In the genomic region with DNA sequence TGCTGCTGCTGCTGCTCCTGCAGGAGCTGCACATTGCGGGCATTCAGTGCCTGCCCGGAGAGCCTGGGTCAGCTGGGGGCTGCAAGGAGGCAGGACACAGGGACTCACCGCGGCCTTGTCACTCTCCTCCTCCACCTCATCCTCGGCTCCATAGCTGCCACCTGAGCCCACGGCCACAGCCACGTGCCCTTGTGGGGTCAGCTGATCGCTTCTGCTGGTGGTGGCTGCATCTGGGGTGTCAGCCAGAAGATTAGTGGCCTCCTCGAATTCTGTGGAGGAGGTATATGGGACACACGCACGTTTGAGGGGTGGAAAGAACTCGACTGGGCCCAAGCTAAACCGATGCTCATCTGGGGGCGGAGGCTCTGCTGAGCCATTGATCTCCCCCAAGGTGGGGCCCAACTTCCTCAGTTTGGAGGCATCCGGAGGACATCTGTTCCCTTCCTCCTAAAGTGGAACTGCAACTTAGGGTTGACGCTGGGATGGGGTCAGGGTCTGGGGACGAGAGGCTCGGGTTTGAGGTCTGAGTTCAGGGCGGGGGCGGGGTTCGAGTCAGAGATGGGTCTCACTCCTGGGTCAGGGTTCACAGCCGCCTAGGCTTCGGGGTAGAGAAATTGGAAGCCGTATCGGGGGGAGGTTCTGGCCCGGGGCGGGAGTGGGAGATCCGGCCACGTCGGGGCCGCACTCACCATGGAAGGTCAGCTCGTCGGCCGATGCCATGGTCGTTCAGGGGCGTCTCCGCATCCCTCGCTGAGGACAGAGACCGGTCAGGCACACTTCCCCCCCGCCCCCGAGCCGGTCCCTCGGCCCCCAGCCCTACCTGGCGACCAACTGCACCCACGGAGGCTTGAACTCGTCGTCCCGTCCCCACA, we compare ENCODE assay signal across 8 cellular contexts. TPM values are rescaled to one million over a fixed set of nuclear protein-coding genes. Genes with fewer than 3 reads are reported as not detected.
DNase-seq lines count a peak whose midpoint lies in the region; ATAC-seq and TF ChIP-seq lines count a peak whose summit lies in the region.

No MANE protein-coding gene starts in this region.

- H3K27me3 Mint-ChIP-seq in naive thymus-derived CD4-positive, alpha-beta T cell = no peaks in the 10 kb centered on the region

- H4K20me1 ChIP-seq in PC-3 (ENCODE audit: low read length) = peaks cover 8% of the 10 kb centered on the region; the same call in 1 of the 2 replicates

- peak overlapping the region; percentile 69 for H2AFZ ChIP-seq in PC-3 (ENCODE audit: low read length)

- no peak for TF ChIP-seq CTCF in PC-3 (conservative IDR thresholded peaks at IDR 0.05; ENCODE audit: low read depth, low read length)
- no peak for TF ChIP-seq CTCF in GM13976 (IDR thresholded peaks at IDR 0.05; ENCODE audit: borderline replicate concordance, control extremely low read depth, extremely low read depth, insufficient read depth, missing control alignments)

- H3K4me1 Mint-ChIP-seq in naive thymus-derived CD4-positive, alpha-beta T cell = peaks cover 12 to 33% (median 26%) of the 10 kb centered on the region in 7 donors

- POLR2A ChIA-PET in PC-3 (lab: Charles Lee; ENCODE audit: unreplicated experiment) = no interaction called here
- POLR2A ChIA-PET in naive thymus-derived CD4-positive, alpha-beta T cell (lab: Charles Lee) = interaction anchor here (1.9 kb wide), 1 partner anchor 33 kb away, joined by 9 read pairs; a partner anchor contains a TSS

- H3K9me3 Mint-ChIP-seq in naive thymus-derived CD4-positive, alpha-beta T cell = no peaks in the 10 kb centered on the region

- H3K27me3 ChIP-seq in PC-3 (ENCODE audit: low read length) = no peaks in the 10 kb centered on the region
- no peaks in the 10 kb centered on the region for H3K27me3 ChIP-seq in effector memory CD4-positive, alpha-beta T cell (replicated peaks; ENCODE audit: control insufficient read depth, insufficient read depth, low read length, poor library complexity, severe bottlenecking)
- no peaks in the 10 kb centered on the region for H3K27me3 ChIP-seq in naive thymus-derived CD4-positive, alpha-beta T cell (ENCODE audit: control insufficient read depth in 2 of 2, insufficient read depth in 2 of 2, low read length in 2 of 2)

- ATAC-seq in Right ventricle myocardium inferior = peak; percentile 2
- ATAC-seq in left ventricle myocardium superior = no peak
- peak; percentile 20; the same call in 1 of the 2 replicates for ATAC-seq in PC-3
- ATAC-seq in naive thymus-derived CD4-positive, alpha-beta T cell = peak; percentile 2
- ATAC-seq in GM19324 (IDR thresholded peaks at IDR 0.05; ENCODE audit: low FRiP score, unreplicated experiment) = no peak
- no peak for ATAC-seq in HG03378 (IDR thresholded peaks at IDR 0.05; ENCODE audit: unreplicated experiment)

- peaks cover 0 to 5% (median 0%) of the 10 kb centered on the region in 5 donors for H3K36me3 Mint-ChIP-seq in naive thymus-derived CD4-positive, alpha-beta T cell

- intact Hi-C loops in Right ventricle myocardium inferior (cut with DNase I) (loop anchor here (2.0 kb wide), 1 partner anchor 57 kb away; a partner anchor contains a TSS), left ventricle myocardium superior (cut with micrococcal nuclease) (no loop called here), PC-3 (cut with micrococcal nuclease) (no loop called here)
- intact Hi-C loops in naive thymus-derived CD4-positive, alpha-beta T cell (cut with micrococcal nuclease) = loop anchor here (1.0 to 5.0 kb wide), 8 partner anchors 15 to 418 kb away; a partner anchor contains a TSS

- H3K9ac ChIP-seq in PC-3 (ENCODE audit: low read length) = peak overlapping the region; percentile 89

- H3K36me3 ChIP-seq in PC-3 (ENCODE audit: low read depth, low read length) = peaks cover 28% of the 10 kb centered on the region; the same call in 1 of the 2 replicates
- H3K36me3 ChIP-seq in effector memory CD4-positive, alpha-beta T cell (ENCODE audit: control insufficient read depth, insufficient read depth, low read length) = peaks cover 19% of the 10 kb centered on the region
- peaks cover 0 to 30% (median 0%) of the 10 kb centered on the region in 3 experiments for H3K36me3 ChIP-seq in naive thymus-derived CD4-positive, alpha-beta T cell (ENCODE audit: control insufficient read depth in 2 of 3, insufficient read depth in 3 of 3, low read length in 3 of 3)

- in situ Hi-C loops in GM13976 (cut with MboI; ENCODE audit: low sequenced_read_pairs, unreplicated experiment) = no loop called here

- H3K9me2 ChIP-seq in PC-3 (replicated peaks; ENCODE audit: low read length) = no peaks in the 10 kb centered on the region

- no peaks in the 10 kb centered on the region for H3F3A ChIP-seq in PC-3 (ENCODE audit: low read length, unreplicated experiment)

- TSS peak; percentile 66 for BruUV-seq in PC-3 (replicated peaks; lab: Mats Ljungman, UMichigan)

- peaks cover 16% of the 10 kb centered on the region for H3K4me1 ChIP-seq in PC-3 (ENCODE audit: insufficient read depth, low read length)
- H3K4me1 ChIP-seq in effector memory CD4-positive, alpha-beta T cell (ENCODE audit: control insufficient read depth, insufficient read depth, low read length, poor library complexity, severe bottlenecking) = peaks cover 15% of the 10 kb centered on the region
- peaks cover 14 to 16% of the 10 kb centered on the region in 2 donors for H3K4me1 ChIP-seq in naive thymus-derived CD4-positive, alpha-beta T cell (ENCODE audit: control insufficient read depth in 2 of 2, insufficient read depth in 2 of 2, low read length in 2 of 2)

- peak overlapping the region; percentile 91 for H3K4me2 ChIP-seq in PC-3 (ENCODE audit: low read length)

- peak overlapping the region; percentile 66 to 93 (median 90) for H3K27ac Mint-ChIP-seq in naive thymus-derived CD4-positive, alpha-beta T cell

- H3K27ac ChIP-seq in PC-3 (ENCODE audit: low read length) = peak overlapping the region; percentile 15
- H3K27ac ChIP-seq in effector memory CD4-positive, alpha-beta T cell (ENCODE audit: insufficient read depth, low read length, poor library complexity, severe bottlenecking) = peak overlapping the region; percentile 75
- peak overlapping the region; percentile 77 for H3K27ac ChIP-seq in naive thymus-derived CD4-positive, alpha-beta T cell (ENCODE audit: low read depth, low read length)

- DNase-seq in Right ventricle myocardium inferior (ENCODE audit: missing footprints) (no peak), left ventricle myocardium superior (no peak), PC-3 (no peak), GM13976 (ENCODE audit: low spot score) (no peak)
- DNase-seq in effector memory CD4-positive, alpha-beta T cell = no peak
- peak in 3 of 9 donors; percentile 7 to 11 (median 10) for DNase-seq in naive thymus-derived CD4-positive, alpha-beta T cell

- H3K9me3 ChIP-seq in PC-3 (ENCODE audit: low read length) = no peaks in the 10 kb centered on the region
- no peaks in the 10 kb centered on the region for H3K9me3 ChIP-seq in effector memory CD4-positive, alpha-beta T cell (ENCODE audit: control insufficient read depth, low read length)
- no peaks in the 10 kb centered on the region for H3K9me3 ChIP-seq in naive thymus-derived CD4-positive, alpha-beta T cell (ENCODE audit: control insufficient read depth in 2 of 3, low read length in 3 of 3)

- peak overlapping the region; percentile 82 for H3K4me3 ChIP-seq in PC-3 (ENCODE audit: low read length)
- peak overlapping the region; percentile 69 for H3K4me3 ChIP-seq in effector memory CD4-positive, alpha-beta T cell (ENCODE audit: insufficient read depth, low read depth, low read length, poor library complexity, severe bottlenecking)
- H3K4me3 ChIP-seq in naive thymus-derived CD4-positive, alpha-beta T cell (ENCODE audit: low read length) = peak overlapping the region; percentile 89

- H3K79me2 ChIP-seq in PC-3 (ENCODE audit: low read length) = peaks cover 53% of the 10 kb centered on the region

- CTCF ChIA-PET in PC-3 (lab: Charles Lee) = no interaction called here
- CTCF ChIA-PET in naive thymus-derived CD4-positive, alpha-beta T cell (lab: Charles Lee) = interaction anchor here (0.6 to 1.3 kb wide), 3 partner anchors 46 to 420 kb away, joined by 3 to 5 read pairs (median 3); no protein-coding TSS in a partner anchor

- peak overlapping the region; percentile 84 to 96 (median 92) for H3K4me3 Mint-ChIP-seq in naive thymus-derived CD4-positive, alpha-beta T cell

RNA-seq across cellular contexts. Expression of a gene that starts 0.5 kb away (rescaled TPM):
- 15.2 TPM for total RNA-seq in Right ventricle myocardium inferior
- total RNA-seq in left ventricle myocardium superior = 16.4 TPM
- total RNA-seq in PC-3 (2014; rRNA removed) = 126 and 131 TPM in 2 replicates
- 10 to 100 TPM; 20.5 to 27.9 (median 26.2) TPM for total RNA-seq in naive thymus-derived CD4-positive, alpha-beta T cell
- polyA plus RNA-seq in naive thymus-derived CD4-positive, alpha-beta T cell = 10 to 100 TPM; 11.7 to 12.9 TPM

RNA-seq across cellular contexts. Expression of a gene that starts 0.7 kb away (rescaled TPM):
- total RNA-seq in Right ventricle myocardium inferior (15.3 TPM), left ventricle myocardium superior (17.4 TPM), PC-3 (2014; rRNA removed) (60.7 and 90.1 TPM in 2 replicates)
- 10 to 100 TPM; 15.8 to 33.4 (median 24.7) TPM for total RNA-seq in naive thymus-derived CD4-positive, alpha-beta T cell
- 10 to 100 TPM; 27.1 to 47.5 TPM for polyA plus RNA-seq in naive thymus-derived CD4-positive, alpha-beta T cell

RNA-seq across cellular contexts. Expression of a gene that starts 32.9 kb away (rescaled TPM):
- total RNA-seq in Right ventricle myocardium inferior (33.8 TPM), left ventricle myocardium superior (41.6 TPM), PC-3 (2014; rRNA removed) (197 and 316 TPM in 2 replicates)
- 100 to 1,000 TPM in 4 of 5 experiments, 10 to 100 TPM in 1; 96.0 to 126 (median 104) TPM for total RNA-seq in naive thymus-derived CD4-positive, alpha-beta T cell
- 10 to 100 TPM; 11.8 to 33.9 TPM for polyA plus RNA-seq in naive thymus-derived CD4-positive, alpha-beta T cell

RNA-seq across cellular contexts. Expression of a gene that starts 56.6 kb away (rescaled TPM):
- total RNA-seq in Right ventricle myocardium inferior (39.5 TPM), left ventricle myocardium superior (32.5 TPM), PC-3 (2014; rRNA removed) (56.2 and 57.1 TPM in 2 replicates)
- total RNA-seq in naive thymus-derived CD4-positive, alpha-beta T cell = 10 to 100 TPM; 21.3 to 43.1 (median 27.2) TPM
- under 1 TPM; 0.69 to 0.94 TPM for polyA plus RNA-seq in naive thymus-derived CD4-positive, alpha-beta T cell

Comparison
In these comparisons a context has a peak if more than half of its experiments do, and no peak if none do; other contexts are left out.
1. ATAC-seq: peak in Right ventricle myocardium inferior (single experiment), PC-3 (single experiment) and naive thymus-derived CD4-positive, alpha-beta T cell (single experiment); none in left ventricle myocardium superior (single experiment), GM19324 (single experiment) and HG03378 (single experiment).
2. intact Hi-C loops: an anchor here in Right ventricle myocardium inferior (2.0 kb wide) and naive thymus-derived CD4-positive, alpha-beta T cell (1.0 to 5.0 kb wide); none called in left ventricle myocardium superior and PC-3.
3. H3K27ac ChIP-seq: peak in every context shown above with its lines; median percentile 77 in naive thymus-derived CD4-positive, alpha-beta T cell; 75 in effector memory CD4-positive, alpha-beta T cell; 15 in PC-3.
4. Peak in every context shown above with its lines, with median percentiles within 50 percentile points of each other: H3K4me3 ChIP-seq.